8 cellular contexts compared by ENCODE assay signal in the genomic region with DNA sequence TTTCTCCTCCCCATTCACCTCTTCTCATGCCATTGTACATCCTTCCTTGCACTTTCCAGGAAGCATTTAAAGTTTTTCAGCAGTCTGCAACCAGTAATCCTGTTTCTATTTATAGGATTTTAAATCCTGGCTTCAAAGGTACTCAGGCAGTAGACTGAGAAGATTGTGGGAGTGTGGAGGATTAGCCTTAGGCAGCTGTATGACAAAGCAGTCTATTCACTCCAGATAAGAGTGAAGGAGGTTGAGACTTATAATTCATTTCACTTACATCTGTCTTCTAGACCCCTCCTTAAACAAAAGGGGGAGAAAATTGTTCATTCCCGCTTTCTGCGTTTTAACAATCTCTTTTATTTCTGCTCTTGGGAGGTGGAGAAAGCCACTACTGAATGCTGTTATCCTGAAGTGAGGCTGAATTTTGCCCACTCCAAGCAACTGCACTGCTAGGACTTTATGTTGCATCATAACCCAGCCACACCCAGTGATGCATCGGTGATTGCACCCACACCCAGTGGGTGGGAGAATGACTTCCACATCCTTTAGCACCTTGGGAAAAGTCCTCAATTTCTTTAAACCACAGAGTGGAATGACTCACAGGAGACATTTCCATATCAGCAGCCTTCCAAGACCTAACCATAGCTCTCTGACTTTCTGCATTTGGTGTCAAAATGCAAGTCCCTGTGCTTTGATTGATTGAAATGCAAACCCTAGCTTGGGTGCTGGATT.
DNase-seq lines count a peak whose midpoint lies in the region; ATAC-seq and TF ChIP-seq lines count a peak whose summit lies in the region.

No MANE protein-coding gene starts in this region.

- peak overlapping the region; percentile 49 to 64 for H3K27ac ChIP-seq in mucosa of rectum (ENCODE audit: low read depth in 2 of 2, low read length in 2 of 2)

- H3K36me3 Mint-ChIP-seq in Caco-2 (ENCODE audit: insufficient read depth, unreplicated experiment) (no peaks in the 10 kb centered on the region), brain (no peaks in the 10 kb centered on the region)

- no peak overlapping the region for H3K9ac ChIP-seq in mucosa of rectum (ENCODE audit: low read depth in 1 of 2, low read length in 2 of 2)

- H3K27me3 ChIP-seq in Caco-2 (replicated peaks; ENCODE audit: control insufficient read depth, insufficient read depth, low read length) (no peaks in the 10 kb centered on the region), mucosa of rectum (ENCODE audit: control insufficient read depth in 2 of 2, insufficient read depth in 2 of 2, low read length in 2 of 2) (no peaks in the 10 kb centered on the region)

- TF ChIP-seq CTCF in Caco-2 (IDR thresholded peaks at IDR 0.05; ENCODE audit: insufficient read depth in 1 of 2, low read depth in 1 of 2, low read length in 1 of 2, severe bottlenecking in 1 of 2, unreplicated experiment in 1 of 2) = no peak
- TF ChIP-seq CTCF in brain (conservative IDR thresholded peaks at IDR 0.05) = no peak

- H3K27me3 Mint-ChIP-seq in Caco-2 (ENCODE audit: insufficient read depth, unreplicated experiment) (no peaks in the 10 kb centered on the region), brain (no peaks in the 10 kb centered on the region)

- POLR2A ChIA-PET in Caco-2 (lab: Charles Lee) = no interaction called here

- peak; percentile 33 to 76 for DNase-seq in Caco-2
- DNase-seq in M059J (ENCODE audit: low read depth) = peak; percentile 95
- DNase-seq in NCI-H345 (lab: John Stamatoyannopoulos, UW) = no peak
- no peak for DNase-seq in mesenteric fat pad (ENCODE audit: low spot score)
- no peak for DNase-seq in activated naive CD4-positive, alpha-beta T cell treated with Interleukin-2 at 50 U/mL for 16 hours

- H3K9me3 ChIP-seq in Caco-2 (no peaks in the 10 kb centered on the region), mucosa of rectum (ENCODE audit: control insufficient read depth in 2 of 2, low read length in 2 of 2) (no peaks in the 10 kb centered on the region)

- BruUV-seq in Caco-2 (replicated peaks; lab: Mats Ljungman, UMichigan) = no TSS peak

- intact Hi-C loops in Caco-2 (cut with micrococcal nuclease; ENCODE audit: unreplicated experiment) = loop anchor here (2.0 kb wide), 1 partner anchor 38 kb away; no protein-coding TSS in a partner anchor

- H3K4me1 Mint-ChIP-seq in Caco-2 (ENCODE audit: low read depth, unreplicated experiment) (peaks cover 25% of the 10 kb centered on the region), brain (peaks cover 26% of the 10 kb centered on the region)

- H3K4me3 ChIP-seq in Caco-2 (ENCODE audit: low read depth, low read length) (no peak overlapping the region), mucosa of rectum (ENCODE audit: low read length in 2 of 2) (no peak overlapping the region)

- peaks cover 4% of the 10 kb centered on the region; the same call in 1 of the 2 replicates for H3K4me1 ChIP-seq in Caco-2
- H3K4me1 ChIP-seq in mucosa of rectum (ENCODE audit: control insufficient read depth in 2 of 2, insufficient read depth in 2 of 2, low read length in 2 of 2) = peaks cover 0 to 3% of the 10 kb centered on the region in 2 donors

- H3K9me3 Mint-ChIP-seq in Caco-2 (ENCODE audit: unreplicated experiment) (peaks cover 9% of the 10 kb centered on the region), brain (peaks cover 0 to 14% (median 4%) of the 10 kb centered on the region in 5 experiments)

- H3K36me3 ChIP-seq in Caco-2 (ENCODE audit: control insufficient read depth, insufficient read depth, low read length) (no peaks in the 10 kb centered on the region), mucosa of rectum (ENCODE audit: control insufficient read depth in 2 of 2, insufficient read depth in 2 of 2, low read length in 2 of 2) (no peaks in the 10 kb centered on the region)

- ATAC-seq in HG02885 (IDR thresholded peaks at IDR 0.05; ENCODE audit: poor library complexity, unreplicated experiment) = no peak

- CTCF ChIA-PET in Caco-2 (lab: Charles Lee) = no interaction called here

- H3K4me3 Mint-ChIP-seq in Caco-2 (ENCODE audit: unreplicated experiment) = peak overlapping the region; percentile 30
- no peak overlapping the region for H3K4me3 Mint-ChIP-seq in brain

- peak overlapping the region; percentile 74 for H3K27ac Mint-ChIP-seq in Caco-2 (ENCODE audit: unreplicated experiment)
- peak overlapping the region; percentile 9 to 89 (median 69) for H3K27ac Mint-ChIP-seq in brain

Comparison
In these comparisons a context has a peak if more than half of its experiments do, and no peak if none do; other contexts are left out.
1. DNase-seq: peak in Caco-2 (2 of 2) and M059J (single experiment); none in NCI-H345 (single experiment), mesenteric fat pad (single experiment) and activated naive CD4-positive, alpha-beta T cell treated with Interleukin-2 at 50 U/mL for 16 hours (single experiment).